Comparison of ENCODE assay signal across 34 cellular contexts in the genomic region with DNA sequence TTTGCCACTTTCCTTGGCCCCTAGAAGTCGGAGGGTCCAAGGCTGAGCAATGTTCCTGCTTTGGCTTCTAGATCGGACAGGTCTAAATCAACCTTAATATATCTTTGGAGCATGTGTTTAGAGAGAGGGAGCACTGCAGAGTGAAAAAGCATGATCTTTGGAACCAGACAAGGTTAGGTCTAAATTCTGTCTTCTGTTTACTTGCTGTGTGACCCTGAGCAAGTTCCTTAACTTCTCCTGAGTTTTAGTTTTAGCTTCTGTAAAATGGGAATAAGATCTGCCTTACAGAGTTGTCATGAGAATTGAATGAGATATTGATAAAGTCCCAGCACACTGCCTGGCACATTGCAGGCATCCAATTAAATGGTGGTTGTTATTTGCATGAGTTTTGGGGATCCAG. TPM values are rescaled to one million over a fixed set of nuclear protein-coding genes. Genes with fewer than 3 reads are reported as not detected.
"Had no signal": no experiment of that assay in that cellular context is flagged by ENCODE, and none has a peak within 500 bp of the region (broad histone marks: within the 10 kb centered on the region; RNA-seq: fewer than 3 reads in every experiment).

No MANE protein-coding gene starts in this region.

- H3K9me3 Mint-ChIP-seq: activated B cell treated with CpG ODN at 0.5 μM for 24 hours; activated CD4-positive, alpha-beta memory T cell treated with anti-CD3 and anti-CD28 coated beads for 36 hours; activated CD4-positive, alpha-beta T cell treated with anti-CD3 and anti-CD28 coated beads, Interleukin-2, amount 10 ng/mL, durations not matched to agents 24 days and 14 days; activated naive CD4-positive, alpha-beta T cell treated with anti-CD3 and anti-CD28 coated beads, Interleukin-2, amount 10 ng/mL, durations not matched to agents 7 days and 5 days; activated naive CD4-positive, alpha-beta T cell treated with anti-CD3 and anti-CD28 coated beads, Interleukin-2, amount 50 U/mL, for 24 hours; activated naive CD8-positive, alpha-beta T cell treated with anti-CD3 and anti-CD28 coated beads, Interleukin-2, amount 10 ng/mL, durations not matched to agents 7 days and 5 days; activated naive CD8-positive, alpha-beta T cell treated with anti-CD3 and anti-CD28 coated beads, Interleukin-2, amount 50 U/mL, for 24 hours; activated T-cell treated with anti-CD3 and anti-CD28 coated beads, Interleukin-2, amount 50 U/mL, for 24 hours; activated T-helper 2 cell treated with anti-CD3 and anti-CD28 coated beads, Interferon-gamma antibody, Interleukin-2, Interleukin-4, amounts not matched to agents 10 μg/mL and 5 μg/mL and 100 μg/mL, durations not matched to agents 14 hours and 24 hours and 36 hours; brain; central memory CD8-positive, alpha-beta T cell; T-helper 1 cell treated with Interleukin-12 subunit alpha and Interleukin-12 subunit beta and Interleukin-4 antibody, amounts not matched to agents 30 μg/mL and 1 μg/mL, for 36 hours; T-helper 2 cell treated with Interferon-gamma antibody and Interleukin-4, amounts not matched to agents 5 μg/mL and 100 μg/mL, for 36 hours had no signal

- H3K36me3 ChIP-seq: ascending aorta, cardiac muscle cell had no signal

- H3K27me3 ChIP-seq: ascending aorta, cardiac muscle cell had no signal

- ATAC-seq: activated CD8-positive, alpha-beta memory T cell treated with anti-CD3 and anti-CD28 coated beads, Interleukin-2, amount 10 ng/mL, durations not matched to agents 7 days and 5 days; activated CD8-positive, alpha-beta T cell treated with anti-CD3 and anti-CD28 coated beads, Interleukin-2, amount 10 ng/mL, durations not matched to agents 7 days and 5 days; activated naive CD8-positive, alpha-beta T cell treated with anti-CD3 and anti-CD28 coated beads, Interleukin-2, amount 50 U/mL, for 24 hours had no signal

- DNase-seq: activated B cell treated with CpG ODN at 0.5 μM for 24 hours; activated CD4-positive, alpha-beta memory T cell treated with anti-CD3 and anti-CD28 coated beads for 36 hours; activated CD4-positive, alpha-beta T cell treated with anti-CD3 and anti-CD28 coated beads for 4 hours; activated CD4-positive, alpha-beta T cell treated with anti-CD3 and anti-CD28 coated beads, Interleukin-2, amount 10 ng/mL, durations not matched to agents 24 days and 14 days; activated CD4-positive, alpha-beta T cell treated with anti-CD3 and anti-CD28 coated beads, Interleukin-2, amount 50 U/mL, for 1 hour; activated CD4-positive, alpha-beta T cell treated with anti-CD3 and anti-CD28 coated beads, Interleukin-2, amount 50 U/mL, for 4 hours; activated CD4-positive, CD25-positive, alpha-beta regulatory T cell treated with anti-CD3 and anti-CD28 coated beads, Interleukin-2, amount 50 U/mL, for 72 hours; activated CD8-positive, alpha-beta memory T cell treated with anti-CD3 and anti-CD28 coated beads for 24 hours; activated CD8-positive, alpha-beta memory T cell treated with anti-CD3 and anti-CD28 coated beads, Interleukin-2, amount 10 ng/mL, durations not matched to agents 7 days and 5 days; activated CD8-positive, alpha-beta memory T cell treated with anti-CD3 and anti-CD28 coated beads, Interleukin-2, amount 50 U/mL, for 48 hours; activated CD8-positive, alpha-beta T cell treated with anti-CD3 and anti-CD28 coated beads, Interleukin-2, amount 10 ng/mL, durations not matched to agents 7 days and 5 days; activated effector memory CD4-positive, alpha-beta T cell treated with Interleukin-2 at 50 U/mL for 16 hours; activated gamma-delta T cell; activated naive CD4-positive, alpha-beta T cell treated with anti-CD3 and anti-CD28 coated beads, Interleukin-2, amount 10 ng/mL, durations not matched to agents 7 days and 5 days; activated naive CD4-positive, alpha-beta T cell treated with Interleukin-2 at 50 U/mL for 16 hours; activated naive CD8-positive, alpha-beta T cell treated with anti-CD3 and anti-CD28 coated beads, Interleukin-2, amount 10 ng/mL, durations not matched to agents 7 days and 5 days; activated naive CD8-positive, alpha-beta T cell treated with anti-CD3 and anti-CD28 coated beads, Interleukin-2, amount 50 U/mL, for 24 hours; activated T-cell treated with anti-CD3 and anti-CD28 coated beads, Interleukin-2, amount 50 U/mL, for 24 hours; activated T-cell treated with anti-CD3 and anti-CD28 coated beads, Interleukin-2, amount 50 U/mL, for 48 hours; amygdala; anterior cingulate cortex; caudate nucleus; T-helper 1 cell; T-helper 9 cell had no signal

- H3K4me1 Mint-ChIP-seq: activated B cell treated with CpG ODN at 0.5 μM for 24 hours; activated CD4-positive, alpha-beta T cell treated with anti-CD3 and anti-CD28 coated beads, Interleukin-2, amount 10 ng/mL, durations not matched to agents 24 days and 14 days; activated CD8-positive, alpha-beta memory T cell treated with anti-CD3 and anti-CD28 coated beads, Interleukin-2, amount 10 ng/mL, durations not matched to agents 7 days and 5 days; activated naive CD4-positive, alpha-beta T cell treated with anti-CD3 and anti-CD28 coated beads, Interleukin-2, amount 10 ng/mL, durations not matched to agents 7 days and 5 days; activated naive CD4-positive, alpha-beta T cell treated with anti-CD3 and anti-CD28 coated beads, Interleukin-2, amount 50 U/mL, for 24 hours; activated naive CD8-positive, alpha-beta T cell treated with anti-CD3 and anti-CD28 coated beads, Interleukin-2, amount 10 ng/mL, durations not matched to agents 7 days and 5 days; activated naive CD8-positive, alpha-beta T cell treated with anti-CD3 and anti-CD28 coated beads, Interleukin-2, amount 50 U/mL, for 24 hours; central memory CD8-positive, alpha-beta T cell had no signal

- H3K27me3 Mint-ChIP-seq: activated B cell treated with CpG ODN at 0.5 μM for 24 hours; activated T-cell treated with anti-CD3 and anti-CD28 coated beads, Interleukin-2, amount 50 U/mL, for 24 hours; brain; central memory CD8-positive, alpha-beta T cell had no signal

- H3K4me3 ChIP-seq: ascending aorta, cardiac muscle cell had no signal

- H3K4me3 Mint-ChIP-seq: activated B cell treated with CpG ODN at 0.5 μM for 24 hours; activated CD4-positive, alpha-beta memory T cell treated with anti-CD3 and anti-CD28 coated beads for 36 hours; activated CD4-positive, alpha-beta T cell treated with anti-CD3 and anti-CD28 coated beads, Interleukin-2, amount 10 ng/mL, durations not matched to agents 24 days and 14 days; activated CD8-positive, alpha-beta memory T cell treated with anti-CD3 and anti-CD28 coated beads, Interleukin-2, amount 10 ng/mL, durations not matched to agents 7 days and 5 days; activated CD8-positive, alpha-beta T cell treated with anti-CD3 and anti-CD28 coated beads, Interleukin-2, amount 10 ng/mL, durations not matched to agents 7 days and 5 days; activated naive CD4-positive, alpha-beta T cell treated with anti-CD3 and anti-CD28 coated beads, Interleukin-2, amount 10 ng/mL, durations not matched to agents 7 days and 5 days; activated naive CD4-positive, alpha-beta T cell treated with anti-CD3 and anti-CD28 coated beads, Interleukin-2, amount 50 U/mL, for 24 hours; activated naive CD8-positive, alpha-beta T cell; activated naive CD8-positive, alpha-beta T cell treated with anti-CD3 and anti-CD28 coated beads, Interleukin-2, amount 10 ng/mL, durations not matched to agents 7 days and 5 days; activated naive CD8-positive, alpha-beta T cell treated with anti-CD3 and anti-CD28 coated beads, Interleukin-2, amount 50 U/mL, for 24 hours; activated T-cell treated with anti-CD3 and anti-CD28 coated beads, Interleukin-2, amount 50 U/mL, for 24 hours; brain; central memory CD8-positive, alpha-beta T cell; T-helper 1 cell treated with Interleukin-12 subunit alpha and Interleukin-12 subunit beta and Interleukin-4 antibody, amounts not matched to agents 30 μg/mL and 1 μg/mL, for 36 hours; T-helper 2 cell treated with Interferon-gamma antibody and Interleukin-4, amounts not matched to agents 5 μg/mL and 100 μg/mL, for 36 hours had no signal

- H3K27ac Mint-ChIP-seq: activated B cell treated with CpG ODN at 0.5 μM for 24 hours; activated CD4-positive, alpha-beta memory T cell treated with anti-CD3 and anti-CD28 coated beads for 36 hours; activated CD4-positive, alpha-beta T cell treated with anti-CD3 and anti-CD28 coated beads, Interleukin-2, amount 10 ng/mL, durations not matched to agents 24 days and 14 days; activated CD8-positive, alpha-beta memory T cell treated with anti-CD3 and anti-CD28 coated beads, Interleukin-2, amount 10 ng/mL, durations not matched to agents 7 days and 5 days; activated CD8-positive, alpha-beta T cell treated with anti-CD3 and anti-CD28 coated beads, Interleukin-2, amount 10 ng/mL, durations not matched to agents 7 days and 5 days; activated naive CD4-positive, alpha-beta T cell treated with anti-CD3 and anti-CD28 coated beads, Interleukin-2, amount 10 ng/mL, durations not matched to agents 7 days and 5 days; activated naive CD4-positive, alpha-beta T cell treated with anti-CD3 and anti-CD28 coated beads, Interleukin-2, amount 50 U/mL, for 24 hours; activated naive CD8-positive, alpha-beta T cell; activated naive CD8-positive, alpha-beta T cell treated with anti-CD3 and anti-CD28 coated beads, Interleukin-2, amount 10 ng/mL, durations not matched to agents 7 days and 5 days; activated naive CD8-positive, alpha-beta T cell treated with anti-CD3 and anti-CD28 coated beads, Interleukin-2, amount 50 U/mL, for 24 hours; activated T-cell treated with anti-CD3 and anti-CD28 coated beads, Interleukin-2, amount 50 U/mL, for 24 hours; activated T-helper 2 cell treated with anti-CD3 and anti-CD28 coated beads, Interferon-gamma antibody, Interleukin-2, Interleukin-4, amounts not matched to agents 10 μg/mL and 5 μg/mL and 100 μg/mL, durations not matched to agents 14 hours and 24 hours and 36 hours; brain; T-helper 1 cell treated with Interleukin-12 subunit alpha and Interleukin-12 subunit beta and Interleukin-4 antibody, amounts not matched to agents 30 μg/mL and 1 μg/mL, for 36 hours; T-helper 2 cell treated with Interferon-gamma antibody and Interleukin-4, amounts not matched to agents 5 μg/mL and 100 μg/mL, for 36 hours had no signal

- H3K9me3 ChIP-seq: ascending aorta had no signal

- H3K27ac ChIP-seq: ascending aorta, cardiac muscle cell, VCaP had no signal

- H3K36me3 Mint-ChIP-seq: activated CD4-positive, alpha-beta memory T cell treated with anti-CD3 and anti-CD28 coated beads for 36 hours; activated CD8-positive, alpha-beta memory T cell treated with anti-CD3 and anti-CD28 coated beads, Interleukin-2, amount 10 ng/mL, durations not matched to agents 7 days and 5 days; activated naive CD4-positive, alpha-beta T cell treated with anti-CD3 and anti-CD28 coated beads, Interleukin-2, amount 10 ng/mL, durations not matched to agents 7 days and 5 days; activated naive CD4-positive, alpha-beta T cell treated with anti-CD3 and anti-CD28 coated beads, Interleukin-2, amount 50 U/mL, for 24 hours; activated naive CD8-positive, alpha-beta T cell; activated naive CD8-positive, alpha-beta T cell treated with anti-CD3 and anti-CD28 coated beads, Interleukin-2, amount 10 ng/mL, durations not matched to agents 7 days and 5 days; brain had no signal

RNA-seq across cellular contexts. Expression of a gene that starts 13.9 kb away (rescaled TPM):
- total RNA-seq: activated B cell treated with CpG ODN at 0.5 μM for 24 hours; activated CD8-positive, alpha-beta T cell treated with anti-CD3 and anti-CD28 coated beads, Interleukin-2, amount 10 ng/mL, durations not matched to agents 7 days and 5 days; activated naive CD8-positive, alpha-beta T cell treated with anti-CD3 and anti-CD28 coated beads, Interleukin-2, amount 10 ng/mL, durations not matched to agents 7 days and 5 days; activated T-helper 2 cell treated with anti-CD3 and anti-CD28 coated beads, Interferon-gamma antibody, Interleukin-2, Interleukin-4, amounts not matched to agents 10 μg/mL and 5 μg/mL and 100 μg/mL, durations not matched to agents 14 hours and 24 hours and 36 hours; ascending aorta had no signal
